8 cellular contexts compared by ENCODE assay signal in the genomic region with DNA sequence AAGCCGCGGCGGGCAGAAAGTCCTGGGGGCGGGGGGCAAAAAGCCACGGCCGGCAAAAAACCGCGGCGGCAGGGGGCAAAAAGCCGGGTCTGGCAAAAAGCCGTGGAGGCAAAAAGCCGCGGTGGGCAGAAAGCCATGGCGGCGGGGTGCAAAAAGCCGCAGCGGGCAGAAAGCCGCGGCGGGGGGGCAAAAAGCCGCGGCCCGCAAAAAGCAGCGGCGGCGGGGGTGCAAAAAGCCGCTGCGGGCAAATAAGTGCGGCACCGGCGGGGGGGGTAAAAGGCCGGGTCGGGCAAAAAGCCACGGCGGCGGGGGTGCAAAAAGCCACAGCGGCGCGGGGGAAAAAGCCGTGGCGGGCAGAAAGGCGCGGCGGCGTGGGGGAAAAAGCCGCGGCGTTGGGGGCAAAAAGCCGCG.
DNase-seq lines count a peak whose midpoint lies in the region; ATAC-seq, FAIRE-seq and TF ChIP-seq lines count a peak whose summit lies in the region.
"Not testable (repeated sequence)": the region's sequence is repeated elsewhere in the genome, so short reads cannot be mapped to it uniquely, and the experiment has no call there.

No MANE protein-coding gene starts in this region.

- not testable (repeated sequence) for TF ChIP-seq POLR2A in A549 (IDR thresholded peaks at IDR 0.05; ENCODE audit: low read length)

- not testable (repeated sequence) for ATAC-seq in A549
- peak in 1 of 3 donors; percentile 34 for ATAC-seq in natural killer cell

- H3K27ac ChIP-seq in A549 = peak overlapping the region; percentile 31 to 75; a peak in 5 of 6 replicates
- not testable (repeated sequence) for H3K27ac ChIP-seq in effector memory CD4-positive, alpha-beta T cell (ENCODE audit: insufficient read depth, low read length, poor library complexity, severe bottlenecking); iPS-18a (ENCODE audit: low read length)

- intact Hi-C loops in natural killer cell (cut with micrococcal nuclease) = not testable (repeated sequence)

- H3K4me3 Mint-ChIP-seq in natural killer cell = not testable (repeated sequence)

- DNase-seq in A549 (ENCODE audit: low read depth in 1 of 2, low spot score in 1 of 2) (peak in 1 of 2 experiments; percentile 0), H4 (ENCODE audit: low spot score) (peak; percentile 0), SK-N-DZ (ENCODE audit: low spot score) (peak; percentile 0), natural killer cell (peak; percentile 44)
- peak; percentile 5 for DNase-seq in activated effector memory CD4-positive, alpha-beta T cell treated with Interleukin-2 at 50 U/mL for 16 hours
- peak in 2 of 3 donors; percentile 15 to 33 for DNase-seq in effector memory CD4-positive, alpha-beta T cell
- DNase-seq in stimulated activated CD4-positive, alpha-beta T cell treated with anti-CD3 and anti-CD28 coated beads, Interleukin-1b, Interleukin-23, amount 100 ng/mL, for 48 hours = peak; percentile 2

- not testable (repeated sequence) for H3K4me1 Mint-ChIP-seq in natural killer cell

- not testable (repeated sequence) for TF ChIP-seq EP300 in A549 (IDR thresholded peaks at IDR 0.05)

- not testable (repeated sequence) for H3K9ac ChIP-seq in iPS-18a (ENCODE audit: low read length)

- POLR2A ChIA-PET in A549 (lab: Yijun Ruan, JAX) = not testable (repeated sequence)

- H3K36me3 ChIP-seq in effector memory CD4-positive, alpha-beta T cell (ENCODE audit: control insufficient read depth, insufficient read depth, low read length); iPS-18a (ENCODE audit: control insufficient read depth, low read depth, low read length): not testable (repeated sequence)

- peak overlapping the region; percentile 90 for H3K4me3 ChIP-seq in A549
- H3K4me3 ChIP-seq in effector memory CD4-positive, alpha-beta T cell (ENCODE audit: insufficient read depth, low read depth, low read length, poor library complexity, severe bottlenecking) = peak overlapping the region; percentile 44
- H3K4me3 ChIP-seq in iPS-18a (ENCODE audit: low read length) = peak overlapping the region; percentile 37

- FAIRE-seq in A549 (lab: Jason Lieb, UNC) = not testable (repeated sequence)

- not testable (repeated sequence) for H3K4me1 ChIP-seq in A549; effector memory CD4-positive, alpha-beta T cell (ENCODE audit: control insufficient read depth, insufficient read depth, low read length, poor library complexity, severe bottlenecking); iPS-18a (ENCODE audit: control insufficient read depth, low read depth, low read length)

- H3K27me3 ChIP-seq in effector memory CD4-positive, alpha-beta T cell (replicated peaks; ENCODE audit: control insufficient read depth, insufficient read depth, low read length, poor library complexity, severe bottlenecking); iPS-18a (ENCODE audit: control insufficient read depth, insufficient read depth, low read length): not testable (repeated sequence)

- not testable (repeated sequence) for H3K9me3 ChIP-seq in A549; effector memory CD4-positive, alpha-beta T cell (ENCODE audit: control insufficient read depth, low read length); iPS-18a (ENCODE audit: control insufficient read depth, low read depth, low read length)

- WGBS in A549 (ENCODE audit: missing lambda C conversion rate) = 2% methylated on average over 29 of the region's 50 CpGs

- not testable (repeated sequence) for H3K9me3 Mint-ChIP-seq in natural killer cell

- not testable (repeated sequence) for H3K27ac Mint-ChIP-seq in natural killer cell

- H3K27me3 Mint-ChIP-seq in natural killer cell (ENCODE audit: low read depth in 2 of 2) = not testable (repeated sequence)

- TF ChIP-seq CTCF in A549 (IDR thresholded peaks at IDR 0.05); natural killer cell (IDR thresholded peaks at IDR 0.05): not testable (repeated sequence)

- peak overlapping the region; percentile 97 for H3K4me2 ChIP-seq in A549

- not testable (repeated sequence) for TF ChIP-seq RAD21 in A549 (conservative IDR thresholded peaks at IDR 0.05 in 1 of 2, IDR thresholded peaks at IDR 0.05 in 1 of 2)

- CTCF ChIA-PET in A549 (lab: Yijun Ruan, JAX) = not testable (repeated sequence)

- H3K36me3 Mint-ChIP-seq in natural killer cell = not testable (repeated sequence)

TF ChIP-seq in A549, 52 proteins besides CTCF, POLR2A, EP300 and RAD21:
- TF ChIP-seq RNF2 (IDR thresholded peaks at IDR 0.05; ENCODE audit: borderline replicate concordance, low read depth) = peak; percentile 93; the same call in 1 of the 2 replicates

Comparison
In these comparisons a context has a peak if more than half of its experiments do, and no peak if none do; other contexts are left out.
1. H3K4me3 ChIP-seq: peak in every context shown above with its lines; median percentile 90 in A549; 44 in effector memory CD4-positive, alpha-beta T cell; 37 in iPS-18a.